16 cellular contexts compared by ENCODE assay signal in genomic region chr19:6479836-6480398, GRCh38. TPM values are rescaled to one million over a fixed set of nuclear protein-coding genes. Genes with fewer than 3 reads are reported as not detected.
A peak's percentile ranks its signal among the peaks of the same experiment; 100 is the strongest.
DNase-seq lines count a peak whose midpoint lies in the region; ATAC-seq and TF ChIP-seq lines count a peak whose summit lies in the region.
"Had no signal": no experiment of that assay in that cellular context is flagged by ENCODE, and none has a peak within 500 bp of the region (broad histone marks: within the 10 kb centered on the region; RNA-seq: fewer than 3 reads in every experiment).

No MANE protein-coding gene starts in this region.

- H3K4me3 ChIP-seq in neural progenitor cell: no peak overlapping the region
- H3K4me3 ChIP-seq: coronary artery, upper lobe of left lung had no signal

- H3K9me3 ChIP-seq in neural progenitor cell (ENCODE audit: low read depth): no peaks in the 10 kb centered on the region
- H3K9me3 ChIP-seq: heart left ventricle, upper lobe of left lung had no signal

- H3K4me1 Mint-ChIP-seq in activated T-cell treated with anti-CD3 and anti-CD28 coated beads, Interleukin-2, amount 50 U/mL, for 4 hours (ENCODE audit: low read depth): peaks cover 40% of the 10 kb centered on the region
- peaks cover 39% of the 10 kb centered on the region for H3K4me1 Mint-ChIP-seq in activated CD4-positive, alpha-beta memory T cell treated with anti-CD3 and anti-CD28 coated beads, Interleukin-2, amount 10 ng/mL, durations not matched to agents 7 days and 5 days
- H3K4me1 Mint-ChIP-seq in neural progenitor cell: peaks cover 14% of the 10 kb centered on the region

- ATAC-seq in activated T-cell treated with anti-CD3 and anti-CD28 coated beads, Interleukin-2, amount 50 U/mL, for 4 hours: no peak
- no peak for ATAC-seq in GM19452 (IDR thresholded peaks at IDR 0.05; ENCODE audit: unreplicated experiment)
- ATAC-seq: HCT116, heart left ventricle, left cardiac atrium had no signal

- no peak overlapping the region for H3K9ac ChIP-seq in neural progenitor cell

- no peaks in the 10 kb centered on the region for H3F3A ChIP-seq in neural progenitor cell (ENCODE audit: low read depth)

- H2AFZ ChIP-seq in neural progenitor cell (replicated peaks): no peak overlapping the region

- H3K4me2 ChIP-seq in neural progenitor cell: no peak overlapping the region

- peak overlapping the region; percentile 68 for H3K27ac Mint-ChIP-seq in activated CD4-positive, alpha-beta memory T cell treated with anti-CD3 and anti-CD28 coated beads, Interleukin-2, amount 10 ng/mL, durations not matched to agents 7 days and 5 days
- no peak overlapping the region for H3K27ac Mint-ChIP-seq in neural progenitor cell

- H3K9me3 Mint-ChIP-seq in activated T-cell treated with anti-CD3 and anti-CD28 coated beads, Interleukin-2, amount 50 U/mL, for 4 hours: no peaks in the 10 kb centered on the region
- no peaks in the 10 kb centered on the region for H3K9me3 Mint-ChIP-seq in activated CD4-positive, alpha-beta memory T cell treated with anti-CD3 and anti-CD28 coated beads, Interleukin-2, amount 10 ng/mL, durations not matched to agents 7 days and 5 days
- no peaks in the 10 kb centered on the region for H3K9me3 Mint-ChIP-seq in neural progenitor cell

- POLR2A ChIA-PET in activated CD4-positive, alpha-beta memory T cell treated with anti-CD3 and anti-CD28 coated beads, Interleukin-2, amount 10 ng/mL, durations not matched to agents 7 days and 5 days (lab: Charles Lee): interaction anchor here (2.7 to 3.0 kb wide), 2 partner anchors 19 to 20 kb away, joined by 19 to 23 read pairs; partner anchors contain the start of gene SLC25A23

- H3K36me3 ChIP-seq in neural progenitor cell: no peaks in the 10 kb centered on the region

- no peaks in the 10 kb centered on the region for H4K20me1 ChIP-seq in neural progenitor cell (ENCODE audit: low read depth)

- H3K27me3 Mint-ChIP-seq in activated T-cell treated with anti-CD3 and anti-CD28 coated beads, Interleukin-2, amount 50 U/mL, for 4 hours (ENCODE audit: low read depth): no peaks in the 10 kb centered on the region
- no peaks in the 10 kb centered on the region for H3K27me3 Mint-ChIP-seq in activated CD4-positive, alpha-beta memory T cell treated with anti-CD3 and anti-CD28 coated beads, Interleukin-2, amount 10 ng/mL, durations not matched to agents 7 days and 5 days
- H3K27me3 Mint-ChIP-seq in neural progenitor cell (ENCODE audit: insufficient read depth, low read depth): peaks cover 21% of the 10 kb centered on the region

- H3K36me3 Mint-ChIP-seq in activated T-cell treated with anti-CD3 and anti-CD28 coated beads, Interleukin-2, amount 50 U/mL, for 4 hours (ENCODE audit: insufficient read depth): peaks cover 3% of the 10 kb centered on the region
- peaks cover 21% of the 10 kb centered on the region for H3K36me3 Mint-ChIP-seq in activated CD4-positive, alpha-beta memory T cell treated with anti-CD3 and anti-CD28 coated beads, Interleukin-2, amount 10 ng/mL, durations not matched to agents 7 days and 5 days (ENCODE audit: low read depth)
- H3K36me3 Mint-ChIP-seq in neural progenitor cell: no peaks in the 10 kb centered on the region

- no peak overlapping the region for H3K27ac ChIP-seq in neural progenitor cell
- H3K27ac ChIP-seq: coronary artery, heart left ventricle, upper lobe of left lung had no signal

- no peak for TF ChIP-seq CTCF in neural progenitor cell (IDR thresholded peaks at IDR 0.05)

- peaks cover 5% of the 10 kb centered on the region for H3K4me1 ChIP-seq in neural progenitor cell

- H3K79me2 ChIP-seq in neural progenitor cell (ENCODE audit: low read depth): no peaks in the 10 kb centered on the region

- peak overlapping the region; percentile 87 for H3K4me3 Mint-ChIP-seq in activated T-cell treated with anti-CD3 and anti-CD28 coated beads, Interleukin-2, amount 50 U/mL, for 4 hours
- peak overlapping the region; percentile 98 for H3K4me3 Mint-ChIP-seq in activated CD4-positive, alpha-beta memory T cell treated with anti-CD3 and anti-CD28 coated beads, Interleukin-2, amount 10 ng/mL, durations not matched to agents 7 days and 5 days
- H3K4me3 Mint-ChIP-seq in neural progenitor cell: peak overlapping the region; percentile 36

- H3K27me3 ChIP-seq in neural progenitor cell: peaks cover 25% of the 10 kb centered on the region
- H3K27me3 ChIP-seq: upper lobe of left lung had no signal

- DNase-seq in activated T-cell treated with anti-CD3 and anti-CD28 coated beads, Interleukin-2, amount 50 U/mL, for 4 hours: no peak
- no peak for DNase-seq in activated T-cell treated with anti-CD3 and anti-CD28 coated beads, Interleukin-2, amount 50 U/mL, for 1 hour
- no peak for DNase-seq in activated CD4-positive, alpha-beta memory T cell treated with anti-CD3 and anti-CD28 coated beads, Interleukin-2, amount 10 ng/mL, durations not matched to agents 7 days and 5 days
- DNase-seq in neural progenitor cell (ENCODE audit: low spot score): no peak
- DNase-seq in NOMO-1 (lab: John Stamatoyannopoulos, UW; ENCODE audit: unreplicated experiment in 2 of 2): no peak
- DNase-seq: activated CD4-positive, alpha-beta T cell treated with anti-CD3 and anti-CD28 coated beads, Interleukin-2, amount 50 U/mL, for 48 hours; heart left ventricle; left cardiac atrium; NCI-H187 treated with DMSO at 0.1 percent for 48 hours; NCI-H526; stimulated activated CD8-positive, alpha-beta memory T cell treated with anti-CD3 and anti-CD28 coated beads, Interleukin-4, amount 100 ng/mL, for 48 hours; upper lobe of left lung had no signal

- CTCF ChIA-PET in activated CD4-positive, alpha-beta memory T cell treated with anti-CD3 and anti-CD28 coated beads, Interleukin-2, amount 10 ng/mL, durations not matched to agents 7 days and 5 days (lab: Charles Lee): interaction anchor here (1.8 kb wide), 1 partner anchor 8 kb away, joined by 8 read pairs; no protein-coding TSS in a partner anchor

RNA-seq across cellular contexts. Expression of gene DENND1C, which starts 1.7 kb away (rescaled TPM):
- total RNA-seq in activated T-cell treated with anti-CD3 and anti-CD28 coated beads, Interleukin-2, amount 50 U/mL, for 4 hours: 10 to 100 TPM; 50.9 to 59.1 (median 55.8) TPM
- 100 to 1,000 TPM in 1 of 2 experiments, 10 to 100 TPM in 1; 97.2 to 101 TPM for total RNA-seq in activated CD4-positive, alpha-beta memory T cell treated with anti-CD3 and anti-CD28 coated beads, Interleukin-2, amount 10 ng/mL, durations not matched to agents 7 days and 5 days
- 0.19 TPM in 1 of 2 replicates, not detected in the other for total RNA-seq in neural progenitor cell (ENCODE audit: low replicate concordance)
- total RNA-seq: LHCN-M2 had no signal

RNA-seq across cellular contexts. Expression of gene CRB3, which starts 15.8 kb away (rescaled TPM):
- 1 to 10 TPM; 1.6 to 1.8 (median 1.8) TPM for total RNA-seq in activated T-cell treated with anti-CD3 and anti-CD28 coated beads, Interleukin-2, amount 50 U/mL, for 4 hours
- under 1 TPM; 0.63 to 0.93 TPM for total RNA-seq in activated CD4-positive, alpha-beta memory T cell treated with anti-CD3 and anti-CD28 coated beads, Interleukin-2, amount 10 ng/mL, durations not matched to agents 7 days and 5 days
- total RNA-seq in neural progenitor cell (ENCODE audit: low replicate concordance): 1.2 and 1.3 TPM in 2 replicates
- total RNA-seq: left cardiac atrium, LHCN-M2 had no signal

RNA-seq across cellular contexts. Expression of gene SLC25A23, which starts 20.3 kb away (rescaled TPM):
- total RNA-seq in activated T-cell treated with anti-CD3 and anti-CD28 coated beads, Interleukin-2, amount 50 U/mL, for 4 hours: 10 to 100 TPM; 10.5 to 12.4 (median 11.9) TPM
- 10 to 100 TPM; 30.0 to 35.7 TPM for total RNA-seq in activated CD4-positive, alpha-beta memory T cell treated with anti-CD3 and anti-CD28 coated beads, Interleukin-2, amount 10 ng/mL, durations not matched to agents 7 days and 5 days
- total RNA-seq in neural progenitor cell (ENCODE audit: low replicate concordance): 16.0 and 57.2 TPM in 2 replicates

RNA-seq across cellular contexts. Expression of gene TUBB4A, which starts 22.2 kb away (rescaled TPM):
- 1 to 10 TPM; 4.8 to 9.2 (median 7.8) TPM for total RNA-seq in activated T-cell treated with anti-CD3 and anti-CD28 coated beads, Interleukin-2, amount 50 U/mL, for 4 hours
- 1 to 10 TPM; 2.5 to 3.0 TPM for total RNA-seq in activated CD4-positive, alpha-beta memory T cell treated with anti-CD3 and anti-CD28 coated beads, Interleukin-2, amount 10 ng/mL, durations not matched to agents 7 days and 5 days
- 2.4 and 7.3 TPM in 2 replicates for total RNA-seq in neural progenitor cell (ENCODE audit: low replicate concordance)
- total RNA-seq: LHCN-M2 had no signal

RNA-seq across cellular contexts. Expression of gene SLC25A41, which starts 46.4 kb away (rescaled TPM):
- total RNA-seq in activated T-cell treated with anti-CD3 and anti-CD28 coated beads, Interleukin-2, amount 50 U/mL, for 4 hours: not detected
- not detected for total RNA-seq in activated CD4-positive, alpha-beta memory T cell treated with anti-CD3 and anti-CD28 coated beads, Interleukin-2, amount 10 ng/mL, durations not matched to agents 7 days and 5 days
- 0.46 TPM in 1 of 2 replicates, not detected in the other for total RNA-seq in neural progenitor cell (ENCODE audit: low replicate concordance)
- total RNA-seq: LHCN-M2 had no signal

Comparison
In these comparisons a context has a peak if more than half of its experiments do, and no peak if none do; other contexts are left out.
1. H3K4me3 Mint-ChIP-seq: peak in every context shown above with its lines; median percentile 98 in activated CD4-positive, alpha-beta memory T cell treated with anti-CD3 and anti-CD28 coated beads, Interleukin-2, amount 10 ng/mL, durations not matched to agents 7 days and 5 days; 87 in activated T-cell treated with anti-CD3 and anti-CD28 coated beads, Interleukin-2, amount 50 U/mL, for 4 hours; 36 in neural progenitor cell.
2. RNA of gene DENND1C, which starts 1.7 kb away (total RNA-seq): 97.2 to 101 TPM in activated CD4-positive, alpha-beta memory T cell treated with anti-CD3 and anti-CD28 coated beads, Interleukin-2, amount 10 ng/mL, durations not matched to agents 7 days and 5 days and 50.9 to 59.1 TPM in activated T-cell treated with anti-CD3 and anti-CD28 coated beads, Interleukin-2, amount 50 U/mL, for 4 hours; 0.19 TPM in neural progenitor cell; every median in the first group is over 10 times any median in the second.